ENCODE assay signal across 1 cellular context in genomic region chr17:40615989-40616476, GRCh38.
TF ChIP-seq lines count a peak whose summit lies in the region.

No MANE protein-coding gene starts in this region.

TF ChIP-seq in A549, 52 proteins besides CTCF, POLR2A, EP300 and RAD21:
- TF ChIP-seq KDM5A (IDR thresholded peaks at IDR 0.05) (no peak), ESRRA (IDR thresholded peaks at IDR 0.05; ENCODE audit: borderline replicate concordance, low read length) (no peak), SMC3 (IDR thresholded peaks at IDR 0.05) (no peak), HOXB13 (CRISPR knock-in tag; IDR thresholded peaks at IDR 0.05; ENCODE audit: low read depth) (no peak), JUN (IDR thresholded peaks at IDR 0.05) (no peak), CHD2 (IDR thresholded peaks at IDR 0.05; ENCODE audit: low read length, partially characterized antibody) (no peak), MAFK (IDR thresholded peaks at IDR 0.05; ENCODE audit: partially characterized antibody) (no peak), CHD4 (IDR thresholded peaks at IDR 0.05; ENCODE audit: borderline replicate concordance) (no peak), ATOH8 (CRISPR knock-in tag; IDR thresholded peaks at IDR 0.05; ENCODE audit: low read depth) (no peak), FOXS1 (CRISPR knock-in tag; IDR thresholded peaks at IDR 0.05) (no peak), PHF8 (IDR thresholded peaks at IDR 0.05; ENCODE audit: borderline replicate concordance, low read depth) (no peak), PBX3 (IDR thresholded peaks at IDR 0.05) (no peak), ZFP36 (IDR thresholded peaks at IDR 0.05; ENCODE audit: borderline replicate concordance, partially characterized antibody) (no peak), ZSCAN20 (CRISPR knock-in tag; IDR thresholded peaks at IDR 0.05) (no peak)
